Comparison of ENCODE assay signal across 28 cellular contexts in the genomic region with DNA sequence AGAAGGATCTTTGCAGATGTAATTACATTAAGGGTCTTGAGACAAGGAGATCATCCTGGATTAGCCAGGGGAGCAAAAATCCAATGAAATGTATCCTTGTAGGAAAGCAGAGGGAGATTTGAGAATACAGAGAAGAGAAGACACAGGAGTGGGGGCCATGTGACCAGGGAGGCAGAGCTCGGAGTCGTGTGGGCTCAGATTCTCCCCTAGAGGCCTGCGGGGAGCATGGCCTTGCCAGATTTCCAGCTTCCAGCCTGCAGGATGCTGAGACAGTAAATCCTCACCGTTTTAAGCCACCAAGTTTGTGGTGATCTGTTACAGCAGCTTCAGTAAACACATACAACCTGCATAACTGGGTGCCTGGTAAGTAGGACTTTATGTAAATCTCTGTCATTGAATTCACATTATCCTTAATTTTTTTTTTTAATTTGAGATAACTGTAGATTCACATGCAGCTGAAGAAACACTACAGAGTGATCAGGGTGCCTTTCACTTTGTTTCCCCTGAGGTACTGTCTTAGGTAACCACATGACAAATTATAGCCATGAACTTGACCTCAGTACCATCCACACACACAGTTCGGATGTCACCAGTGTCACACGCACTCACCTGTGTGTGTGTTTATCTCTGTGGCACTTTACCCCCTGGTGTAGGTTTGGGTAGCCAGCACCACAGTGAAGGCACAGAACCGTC.
"Had no signal": no experiment of that assay in that cellular context is flagged by ENCODE, and none has a peak within 500 bp of the region (broad histone marks: within the 10 kb centered on the region; RNA-seq: fewer than 3 reads in every experiment).

No MANE protein-coding gene starts in this region.

- H3K4me1 Mint-ChIP-seq: endodermal cell had no signal

- H3K4me3 Mint-ChIP-seq: activated CD4-positive, alpha-beta memory T cell treated with anti-CD3 and anti-CD28 coated beads, Interleukin-2, amount 10 ng/mL, durations not matched to agents 7 days and 5 days; activated CD4-positive, alpha-beta T cell treated with anti-CD3 and anti-CD28 coated beads, Interleukin-2, amount 10 ng/mL, durations not matched to agents 7 days and 5 days; activated T-cell treated with anti-CD3 and anti-CD28 coated beads, Interleukin-2, amount 50 U/mL, for 4 hours; activated T-helper 17 cell treated with anti-CD3 and anti-CD28 coated beads, Interleukin-2, amount 50 U/mL, for 72 hours; endodermal cell; nephron; T-helper 17 cell had no signal

- H3K27ac Mint-ChIP-seq: activated CD4-positive, alpha-beta memory T cell treated with anti-CD3 and anti-CD28 coated beads, Interleukin-2, amount 10 ng/mL, durations not matched to agents 7 days and 5 days; activated CD4-positive, alpha-beta T cell treated with anti-CD3 and anti-CD28 coated beads, Interleukin-2, amount 10 ng/mL, durations not matched to agents 7 days and 5 days; activated T-helper 17 cell treated with anti-CD3 and anti-CD28 coated beads, Interleukin-2, amount 50 U/mL, for 72 hours; endodermal cell; nephron; T-helper 17 cell had no signal

- H3K4me3 ChIP-seq: heart right ventricle, lower lobe of right lung, mucosa of descending colon, right lobe of liver, suprapubic skin, tibial artery, upper lobe of right lung had no signal

- ATAC-seq: activated T-cell treated with anti-CD3 and anti-CD28 coated beads, Interleukin-2, amount 50 U/mL, for 4 hours; activated T-helper 17 cell treated with anti-CD3 and anti-CD28 coated beads, Interleukin-2, amount 50 U/mL, for 72 hours; esophagus mucosa; left lobe of liver; lower lobe of right lung; mucosa of descending colon; right lobe of liver; T-helper 17 cell; upper lobe of right lung had no signal

- H3K27me3 ChIP-seq: right lobe of liver, suprapubic skin had no signal

- H3K4me1 ChIP-seq: heart right ventricle, lower lobe of right lung, right lobe of liver, suprapubic skin, tibial artery, upper lobe of right lung had no signal

- H3K9me3 ChIP-seq: mucosa of descending colon, neutrophil, right lobe of liver, suprapubic skin, upper lobe of right lung had no signal

- H3K36me3 ChIP-seq: heart right ventricle, lower lobe of right lung, neutrophil, right lobe of liver, suprapubic skin, tibial artery, upper lobe of right lung had no signal

- H3K9me3 Mint-ChIP-seq: activated CD4-positive, alpha-beta memory T cell treated with anti-CD3 and anti-CD28 coated beads, Interleukin-2, amount 10 ng/mL, durations not matched to agents 7 days and 5 days; activated CD4-positive, alpha-beta T cell treated with anti-CD3 and anti-CD28 coated beads, Interleukin-2, amount 10 ng/mL, durations not matched to agents 7 days and 5 days; activated T-cell treated with anti-CD3 and anti-CD28 coated beads, Interleukin-2, amount 50 U/mL, for 4 hours; activated T-helper 17 cell treated with anti-CD3 and anti-CD28 coated beads, Interleukin-2, amount 50 U/mL, for 72 hours had no signal

- H3K27ac ChIP-seq: heart right ventricle, lower lobe of right lung, neutrophil, right lobe of liver, suprapubic skin, tibial artery, upper lobe of right lung had no signal

- DNase-seq: activated CD4-positive, alpha-beta memory T cell treated with anti-CD3 and anti-CD28 coated beads, Interleukin-2, amount 10 ng/mL, durations not matched to agents 7 days and 5 days; activated CD4-positive, alpha-beta T cell treated with anti-CD3 and anti-CD28 coated beads for 1 hour; activated CD4-positive, alpha-beta T cell treated with anti-CD3 and anti-CD28 coated beads, Interleukin-2, amount 10 ng/mL, durations not matched to agents 7 days and 5 days; activated gamma-delta T cell treated with Interleukin-2 at 50 U/mL for 16 hours; activated naive CD4-positive, alpha-beta T cell treated with anti-CD3 and anti-CD28 coated beads, Interleukin-2, amount 50 U/mL, for 16 hours; activated T-cell treated with anti-CD3 and anti-CD28 coated beads, Interleukin-2, amount 50 U/mL, for 4 hours; amygdala; endodermal cell; foreskin fibroblast; heart right ventricle; kidney glomerular epithelial cell; small intestine; stimulated activated CD4-positive, alpha-beta T cell treated with anti-CD3 and anti-CD28 coated beads, Interleukin-15, amount 100 ng/mL, for 24 hours; stimulated activated CD4-positive, alpha-beta T cell treated with anti-CD3 and anti-CD28 coated beads, Interleukin-2, amount 100 ng/mL, for 24 hours; stimulated activated naive CD4-positive, alpha-beta T cell; T-helper 17 cell; T1000; tibial artery had no signal
